10 cellular contexts compared by ENCODE assay signal in the genomic region with DNA sequence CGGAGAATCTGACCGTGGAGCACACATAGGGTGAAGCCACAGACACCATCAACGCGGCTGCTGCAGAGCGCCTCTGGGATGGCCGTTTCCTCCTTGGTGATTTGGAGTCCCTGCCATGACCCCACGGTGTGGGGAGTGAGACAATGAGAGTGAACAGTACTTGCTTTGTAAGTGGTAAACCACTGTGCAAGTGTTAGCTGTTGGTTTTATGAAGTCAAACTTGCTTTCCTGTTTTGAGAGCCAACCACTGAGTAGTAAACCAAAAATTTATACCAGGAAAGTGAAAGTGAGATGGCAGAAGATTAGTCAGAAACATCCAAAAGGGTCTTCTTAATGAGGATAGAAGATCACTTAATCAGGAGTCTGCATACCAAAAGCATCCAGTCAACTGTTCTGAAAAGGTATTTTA.
DNase-seq lines count a peak whose midpoint lies in the region; ATAC-seq and TF ChIP-seq lines count a peak whose summit lies in the region.
"Had no signal": no experiment of that assay in that cellular context is flagged by ENCODE, and none has a peak within 500 bp of the region (broad histone marks: within the 10 kb centered on the region; RNA-seq: fewer than 3 reads in every experiment).

No MANE protein-coding gene starts in this region.

- dilution Hi-C loops in mammary epithelial cell (cut with HindIII; ENCODE audit: low sequenced_read_pairs) = no loop called here

- intact Hi-C loops in mammary epithelial cell (cut with micrococcal nuclease) = no loop called here
- intact Hi-C loops in breast epithelium (cut with DNase I; ENCODE audit: low total_unique reads) = no loop called here
- intact Hi-C loops in spleen (cut with DNase I; ENCODE audit: low total_unique reads) = no loop called here

- DNase-seq in mammary epithelial cell (peak; percentile 51), breast epithelium (ENCODE audit: low spot score in 2 of 2) (no peak), SJCRH30 (peak; percentile 25 to 44), NCI-H82 (lab: John Stamatoyannopoulos, UW) (no peak), CD1c-positive myeloid dendritic cell (ENCODE audit: extremely low spot score) (no peak), spleen (no peak)
- DNase-seq in central memory CD8-positive, alpha-beta T cell (ENCODE audit: low spot score in 2 of 2) = peak; percentile 22 to 49
- peak; percentile 54 for DNase-seq in stimulated activated naive CD8-positive, alpha-beta T cell treated with anti-CD3 and anti-CD28 coated beads, Interleukin-15, Interleukin-2, amounts not matched to agents 100 U/mL and 50 U/mL, for 24 hours
- DNase-seq: psoas muscle had no signal

- H3K4me3 ChIP-seq in mammary epithelial cell (replicated peaks in 1 of 3; ENCODE audit: insufficient read depth in 1 of 3, low read depth in 2 of 3, low read length in 3 of 3) (no peak overlapping the region), breast epithelium (no peak overlapping the region), SJCRH30 (no peak overlapping the region), spleen (no peak overlapping the region)
- H3K4me3 ChIP-seq: BLaER1 treated with 17β-estradiol and CSF1 and Interleukin-3, amounts not matched to agents 10 nM and 100 nM; psoas muscle had no signal

- peak overlapping the region; percentile 52 for H3K27ac Mint-ChIP-seq in central memory CD8-positive, alpha-beta T cell (ENCODE audit: low read depth)

- H2AFZ ChIP-seq in mammary epithelial cell (ENCODE audit: low read depth, low read length) = no peak overlapping the region

- TF ChIP-seq POLR2A in breast epithelium (IDR thresholded peaks at IDR 0.05) = no peak
- TF ChIP-seq POLR2A in spleen (IDR thresholded peaks at IDR 0.05) = no peak

- H4K20me1 ChIP-seq in mammary epithelial cell (ENCODE audit: insufficient read depth, low read length) = no peaks in the 10 kb centered on the region
- H4K20me1 ChIP-seq: BLaER1 treated with 17β-estradiol and CSF1 and Interleukin-3, amounts not matched to agents 10 nM and 100 nM had no signal

- H3K27ac ChIP-seq in mammary epithelial cell (ENCODE audit: insufficient read depth, low read depth, low read length) = no peak overlapping the region
- no peak overlapping the region for H3K27ac ChIP-seq in breast epithelium
- H3K27ac ChIP-seq in SJCRH30 = no peak overlapping the region
- H3K27ac ChIP-seq in spleen = no peak overlapping the region
- H3K27ac ChIP-seq: BLaER1 treated with 17β-estradiol and CSF1 and Interleukin-3, amounts not matched to agents 10 nM and 100 nM; psoas muscle had no signal

- H3K4me1 ChIP-seq in mammary epithelial cell (ENCODE audit: insufficient read depth, low read length) (peaks cover 31% of the 10 kb centered on the region), breast epithelium (no peaks in the 10 kb centered on the region), SJCRH30 (peaks cover 20% of the 10 kb centered on the region), spleen (peaks cover 0 to 5% (median 0%) of the 10 kb centered on the region in 6 donors)

- H3K9me3 ChIP-seq in mammary epithelial cell (replicated peaks; ENCODE audit: insufficient read depth, low read length) (no peaks in the 10 kb centered on the region), breast epithelium (no peaks in the 10 kb centered on the region), SJCRH30 (replicated peaks) (no peaks in the 10 kb centered on the region), spleen (no peaks in the 10 kb centered on the region)
- H3K9me3 ChIP-seq: BLaER1 treated with 17β-estradiol and CSF1 and Interleukin-3, amounts not matched to agents 10 nM and 100 nM; psoas muscle had no signal

- ATAC-seq in central memory CD8-positive, alpha-beta T cell (replicated peaks; ENCODE audit: extremely low read depth, poor library complexity, severe bottlenecking) = peak; percentile 91
- ATAC-seq in stimulated activated naive CD8-positive, alpha-beta T cell treated with anti-CD3 and anti-CD28 coated beads, Interleukin-15, Interleukin-2, amounts not matched to agents 100 U/mL and 50 U/mL, for 24 hours = peak; percentile 88
- ATAC-seq: psoas muscle had no signal

- peak overlapping the region; percentile 52 for H3K4me3 Mint-ChIP-seq in central memory CD8-positive, alpha-beta T cell

- TF ChIP-seq CTCF in mammary epithelial cell (conservative IDR thresholded peaks at IDR 0.05 in 1 of 2, IDR thresholded peaks at IDR 0.05 in 1 of 2; ENCODE audit: extremely low read depth in 1 of 2, insufficient read depth in 1 of 2, low read depth in 1 of 2, low read length in 2 of 2) (no peak), breast epithelium (IDR thresholded peaks at IDR 0.05) (no peak), spleen (IDR thresholded peaks at IDR 0.05 in 8 of 11, conservative IDR thresholded peaks at IDR 0.05 in 3 of 11) (no peak)

- no peaks in the 10 kb centered on the region for H3K27me3 ChIP-seq in mammary epithelial cell (ENCODE audit: insufficient read depth, low read length)
- no peaks in the 10 kb centered on the region for H3K27me3 ChIP-seq in breast epithelium
- no peaks in the 10 kb centered on the region for H3K27me3 ChIP-seq in SJCRH30
- no peaks in the 10 kb centered on the region for H3K27me3 ChIP-seq in spleen (replicated peaks in 1 of 7)
- H3K27me3 ChIP-seq: BLaER1 treated with 17β-estradiol and CSF1 and Interleukin-3, amounts not matched to agents 10 nM and 100 nM had no signal

- in situ Hi-C loops in mammary epithelial cell (cut with MboI; ENCODE audit: low sequenced_read_pairs in 2 of 2) = no loop called here

- no peak overlapping the region for H3K9ac ChIP-seq in mammary epithelial cell (ENCODE audit: insufficient read depth, low read length)
- H3K9ac ChIP-seq: BLaER1 treated with 17β-estradiol and CSF1 and Interleukin-3, amounts not matched to agents 10 nM and 100 nM had no signal

- CTCF ChIA-PET in mammary epithelial cell (lab: Charles Lee; ENCODE audit: low non-redundant PET) = no interaction called here

- no peaks in the 10 kb centered on the region for H3K36me3 Mint-ChIP-seq in central memory CD8-positive, alpha-beta T cell (ENCODE audit: insufficient read depth)

- H3K9me3 Mint-ChIP-seq in central memory CD8-positive, alpha-beta T cell = no peaks in the 10 kb centered on the region

- BruUV-seq in mammary epithelial cell (replicated peaks; lab: Mats Ljungman, UMichigan) = no TSS peak

- H3K79me2 ChIP-seq in mammary epithelial cell (ENCODE audit: insufficient read depth, low read length) = no peaks in the 10 kb centered on the region

- H3K36me3 ChIP-seq in mammary epithelial cell (ENCODE audit: insufficient read depth, low read length) (no peaks in the 10 kb centered on the region), breast epithelium (no peaks in the 10 kb centered on the region), SJCRH30 (no peaks in the 10 kb centered on the region), spleen (peaks cover 0 to 5% (median 0%) of the 10 kb centered on the region in 6 donors)

- no peak overlapping the region for H3K4me2 ChIP-seq in mammary epithelial cell (ENCODE audit: insufficient read depth, low read depth, low read length)

- H3K4me1 Mint-ChIP-seq in central memory CD8-positive, alpha-beta T cell = peaks cover 46% of the 10 kb centered on the region

- WGBS in mammary epithelial cell (ENCODE audit: low coverage, missing lambda C conversion rate) = 94% methylated on average over 7 of the region's 7 CpGs
- 67 to 81% (median 68%) methylated on average over 7 of the region's 7 CpGs for whole genome bisulfite sequencing in spleen, 5 donors

- no peaks in the 10 kb centered on the region for H3K27me3 Mint-ChIP-seq in central memory CD8-positive, alpha-beta T cell

Comparison
In these comparisons a context has a peak if more than half of its experiments do, and no peak if none do; other contexts are left out.
1. DNase-seq: peak in mammary epithelial cell (single experiment), SJCRH30 (2 of 2), central memory CD8-positive, alpha-beta T cell (2 of 2) and stimulated activated naive CD8-positive, alpha-beta T cell treated with anti-CD3 and anti-CD28 coated beads, Interleukin-15, Interleukin-2, amounts not matched to agents 100 U/mL and 50 U/mL, for 24 hours (single experiment); none in breast epithelium (0 of 2), NCI-H82 (single experiment), CD1c-positive myeloid dendritic cell (single experiment) and spleen (single experiment).